In the genomic region with DNA sequence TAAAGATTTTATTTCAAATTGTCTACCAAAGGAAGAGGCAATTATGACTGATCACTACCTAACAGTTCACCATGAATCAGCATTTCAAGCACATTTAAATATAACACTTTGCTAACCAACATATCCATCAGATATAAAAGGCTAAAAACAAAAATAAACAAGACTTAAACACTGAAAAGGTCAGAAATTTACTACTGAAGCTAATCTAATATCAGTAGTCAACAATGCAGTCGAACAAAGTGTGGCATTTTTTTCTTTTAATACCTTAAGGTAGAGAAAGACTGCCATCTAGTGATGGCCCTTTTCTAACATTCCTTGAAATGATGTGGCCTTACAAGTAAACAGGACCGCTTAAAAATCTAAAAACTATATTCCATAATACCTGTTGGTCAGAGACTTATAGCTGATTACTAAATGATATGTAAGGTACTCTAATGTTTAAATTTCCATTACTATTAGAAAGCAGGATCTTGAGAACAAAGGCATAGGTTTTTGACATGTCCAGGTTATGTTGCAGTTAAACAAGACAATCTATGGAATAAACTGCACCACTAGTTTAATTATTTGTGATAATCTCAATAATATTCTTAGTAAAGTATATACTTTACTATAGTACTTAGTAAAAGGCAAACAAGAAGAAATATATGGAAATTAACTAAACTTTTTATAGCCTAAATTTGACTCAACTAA, we compare ENCODE assay signal across 2 cellular contexts.
TF ChIP-seq lines count a peak whose summit lies in the region.

No MANE protein-coding gene starts in this region.

TF ChIP-seq in GM23338, 12 proteins besides CTCF, POLR2A, EP300 and RAD21 (continued from another document):
- TF ChIP-seq, protein P1, sequence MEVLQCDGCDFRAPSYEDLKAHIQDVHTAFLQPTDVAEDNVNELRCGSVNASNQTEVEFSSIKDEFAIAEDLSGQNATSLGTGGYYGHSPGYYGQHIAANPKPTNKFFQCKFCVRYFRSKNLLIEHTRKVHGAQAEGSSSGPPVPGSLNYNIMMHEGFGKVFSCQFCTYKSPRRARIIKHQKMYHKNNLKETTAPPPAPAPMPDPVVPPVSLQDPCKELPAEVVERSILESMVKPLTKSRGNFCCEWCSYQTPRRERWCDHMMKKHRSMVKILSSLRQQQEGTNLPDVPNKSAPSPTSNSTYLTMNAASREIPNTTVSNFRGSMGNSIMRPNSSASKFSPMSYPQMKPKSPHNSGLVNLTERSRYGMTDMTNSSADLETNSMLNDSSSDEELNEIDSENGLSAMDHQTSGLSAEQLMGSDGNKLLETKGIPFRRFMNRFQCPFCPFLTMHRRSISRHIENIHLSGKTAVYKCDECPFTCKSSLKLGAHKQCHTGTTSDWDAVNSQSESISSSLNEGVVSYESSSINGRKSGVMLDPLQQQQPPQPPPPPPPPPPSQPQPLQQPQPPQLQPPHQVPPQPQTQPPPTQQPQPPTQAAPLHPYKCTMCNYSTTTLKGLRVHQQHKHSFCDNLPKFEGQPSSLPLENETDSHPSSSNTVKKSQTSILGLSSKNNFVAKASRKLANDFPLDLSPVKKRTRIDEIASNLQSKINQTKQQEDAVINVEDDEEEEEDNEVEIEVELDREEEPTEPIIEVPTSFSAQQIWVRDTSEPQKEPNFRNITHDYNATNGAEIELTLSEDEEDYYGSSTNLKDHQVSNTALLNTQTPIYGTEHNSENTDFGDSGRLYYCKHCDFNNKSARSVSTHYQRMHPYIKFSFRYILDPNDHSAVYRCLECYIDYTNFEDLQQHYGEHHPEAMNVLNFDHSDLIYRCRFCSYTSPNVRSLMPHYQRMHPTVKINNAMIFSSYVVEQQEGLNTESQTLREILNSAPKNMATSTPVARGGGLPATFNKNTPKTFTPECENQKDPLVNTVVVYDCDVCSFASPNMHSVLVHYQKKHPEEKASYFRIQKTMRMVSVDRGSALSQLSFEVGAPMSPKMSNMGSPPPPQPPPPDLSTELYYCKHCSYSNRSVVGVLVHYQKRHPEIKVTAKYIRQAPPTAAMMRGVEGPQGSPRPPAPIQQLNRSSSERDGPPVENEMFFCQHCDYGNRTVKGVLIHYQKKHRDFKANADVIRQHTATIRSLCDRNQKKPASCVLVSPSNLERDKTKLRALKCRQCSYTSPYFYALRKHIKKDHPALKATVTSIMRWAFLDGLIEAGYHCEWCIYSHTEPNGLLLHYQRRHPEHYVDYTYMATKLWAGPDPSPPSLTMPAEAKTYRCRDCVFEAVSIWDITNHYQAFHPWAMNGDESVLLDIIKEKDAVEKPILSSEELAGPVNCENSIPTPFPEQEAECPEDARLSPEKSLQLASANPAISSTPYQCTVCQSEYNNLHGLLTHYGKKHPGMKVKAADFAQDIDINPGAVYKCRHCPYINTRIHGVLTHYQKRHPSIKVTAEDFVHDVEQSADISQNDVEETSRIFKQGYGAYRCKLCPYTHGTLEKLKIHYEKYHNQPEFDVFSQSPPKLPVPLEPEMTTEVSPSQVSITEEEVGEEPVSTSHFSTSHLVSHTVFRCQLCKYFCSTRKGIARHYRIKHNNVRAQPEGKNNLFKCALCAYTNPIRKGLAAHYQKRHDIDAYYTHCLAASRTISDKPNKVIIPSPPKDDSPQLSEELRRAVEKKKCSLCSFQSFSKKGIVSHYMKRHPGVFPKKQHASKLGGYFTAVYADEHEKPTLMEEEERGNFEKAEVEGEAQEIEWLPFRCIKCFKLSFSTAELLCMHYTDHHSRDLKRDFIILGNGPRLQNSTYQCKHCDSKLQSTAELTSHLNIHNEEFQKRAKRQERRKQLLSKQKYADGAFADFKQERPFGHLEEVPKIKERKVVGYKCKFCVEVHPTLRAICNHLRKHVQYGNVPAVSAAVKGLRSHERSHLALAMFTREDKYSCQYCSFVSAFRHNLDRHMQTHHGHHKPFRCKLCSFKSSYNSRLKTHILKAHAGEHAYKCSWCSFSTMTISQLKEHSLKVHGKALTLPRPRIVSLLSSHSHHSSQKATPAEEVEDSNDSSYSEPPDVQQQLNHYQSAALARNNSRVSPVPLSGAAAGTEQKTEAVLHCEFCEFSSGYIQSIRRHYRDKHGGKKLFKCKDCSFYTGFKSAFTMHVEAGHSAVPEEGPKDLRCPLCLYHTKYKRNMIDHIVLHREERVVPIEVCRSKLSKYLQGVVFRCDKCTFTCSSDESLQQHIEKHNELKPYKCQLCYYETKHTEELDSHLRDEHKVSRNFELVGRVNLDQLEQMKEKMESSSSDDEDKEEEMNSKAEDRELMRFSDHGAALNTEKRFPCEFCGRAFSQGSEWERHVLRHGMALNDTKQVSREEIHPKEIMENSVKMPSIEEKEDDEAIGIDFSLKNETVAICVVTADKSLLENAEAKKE (CRISPR knock-in tag; IDR thresholded peaks at IDR 0.05): no peak
- TF ChIP-seq CREB1 (CRISPR knock-in tag; IDR thresholded peaks at IDR 0.05; ENCODE audit: low read depth): no peak

TF ChIP-seq in K562, 482 proteins besides CTCF, POLR2A, EP300 and RAD21 (continued from another document and continues in another):
- TF ChIP-seq, protein P2, sequence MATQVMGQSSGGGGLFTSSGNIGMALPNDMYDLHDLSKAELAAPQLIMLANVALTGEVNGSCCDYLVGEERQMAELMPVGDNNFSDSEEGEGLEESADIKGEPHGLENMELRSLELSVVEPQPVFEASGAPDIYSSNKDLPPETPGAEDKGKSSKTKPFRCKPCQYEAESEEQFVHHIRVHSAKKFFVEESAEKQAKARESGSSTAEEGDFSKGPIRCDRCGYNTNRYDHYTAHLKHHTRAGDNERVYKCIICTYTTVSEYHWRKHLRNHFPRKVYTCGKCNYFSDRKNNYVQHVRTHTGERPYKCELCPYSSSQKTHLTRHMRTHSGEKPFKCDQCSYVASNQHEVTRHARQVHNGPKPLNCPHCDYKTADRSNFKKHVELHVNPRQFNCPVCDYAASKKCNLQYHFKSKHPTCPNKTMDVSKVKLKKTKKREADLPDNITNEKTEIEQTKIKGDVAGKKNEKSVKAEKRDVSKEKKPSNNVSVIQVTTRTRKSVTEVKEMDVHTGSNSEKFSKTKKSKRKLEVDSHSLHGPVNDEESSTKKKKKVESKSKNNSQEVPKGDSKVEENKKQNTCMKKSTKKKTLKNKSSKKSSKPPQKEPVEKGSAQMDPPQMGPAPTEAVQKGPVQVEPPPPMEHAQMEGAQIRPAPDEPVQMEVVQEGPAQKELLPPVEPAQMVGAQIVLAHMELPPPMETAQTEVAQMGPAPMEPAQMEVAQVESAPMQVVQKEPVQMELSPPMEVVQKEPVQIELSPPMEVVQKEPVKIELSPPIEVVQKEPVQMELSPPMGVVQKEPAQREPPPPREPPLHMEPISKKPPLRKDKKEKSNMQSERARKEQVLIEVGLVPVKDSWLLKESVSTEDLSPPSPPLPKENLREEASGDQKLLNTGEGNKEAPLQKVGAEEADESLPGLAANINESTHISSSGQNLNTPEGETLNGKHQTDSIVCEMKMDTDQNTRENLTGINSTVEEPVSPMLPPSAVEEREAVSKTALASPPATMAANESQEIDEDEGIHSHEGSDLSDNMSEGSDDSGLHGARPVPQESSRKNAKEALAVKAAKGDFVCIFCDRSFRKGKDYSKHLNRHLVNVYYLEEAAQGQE (CRISPR knock-in tag; IDR thresholded peaks at IDR 0.05; ENCODE audit: low read depth): no peak
- TF ChIP-seq SMAD3 (CRISPR knock-in tag; conservative IDR thresholded peaks at IDR 0.05) (no peak), ZNF316 (IDR thresholded peaks at IDR 0.05) (peak; percentile 88), ZKSCAN8 (CRISPR knock-in tag; IDR thresholded peaks at IDR 0.05) (no peak), ERF (CRISPR knock-in tag; IDR thresholded peaks at IDR 0.05) (no peak), POLR2B (IDR thresholded peaks at IDR 0.05; ENCODE audit: low read depth, partially characterized antibody) (no peak), MAFK (IDR thresholded peaks at IDR 0.05; ENCODE audit: low read length) (peak; percentile 37; the same call in 1 of the 2 replicates), NFE2 (IDR thresholded peaks at IDR 0.05; ENCODE audit: low read depth) (peak; percentile 77), KDM1A (IDR thresholded peaks at IDR 0.05) (no peak), SLC30A9 (CRISPR knock-in tag; IDR thresholded peaks at IDR 0.05) (no peak), MED1 (CRISPR knock-in tag; IDR thresholded peaks at IDR 0.05; ENCODE audit: borderline replicate concordance) (no peak), ZNF184 (CRISPR knock-in tag; IDR thresholded peaks at IDR 0.05) (no peak), POLR3G (IDR thresholded peaks at IDR 0.05; ENCODE audit: extremely low read depth, insufficient read length, insufficient replicate concordance) (no peak), SP1 (CRISPR knock-in tag; IDR thresholded peaks at IDR 0.05) (no peak), ELF1 (tag; IDR thresholded peaks at IDR 0.05) (no peak), STAG1 (CRISPR knock-in tag; IDR thresholded peaks at IDR 0.05; ENCODE audit: borderline replicate concordance) (no peak), MAFF (IDR thresholded peaks at IDR 0.05; ENCODE audit: low read length) (peak; percentile 42; the same call in 1 of the 2 replicates), FIP1L1 (IDR thresholded peaks at IDR 0.05; ENCODE audit: low read depth, low read length, poor library complexity, severe bottlenecking) (no peak), ZSCAN32 (CRISPR knock-in tag; IDR thresholded peaks at IDR 0.05) (no peak), NFE2L1 (tag; IDR thresholded peaks at IDR 0.05; ENCODE audit: borderline replicate concordance, low read depth) (0 out of 2 replicates have a peak, but pooled peaks have one; percentile 35), CXXC5 (CRISPR knock-in tag; IDR thresholded peaks at IDR 0.05) (no peak), ZFP36 (IDR thresholded peaks at IDR 0.05; ENCODE audit: low read depth, low read length, partially characterized antibody) (no peak), PPARD (CRISPR knock-in tag; IDR thresholded peaks at IDR 0.05) (no peak), RBM15 (IDR thresholded peaks at IDR 0.05; ENCODE audit: insufficient read depth, low read length) (no peak), TEAD4 (IDR thresholded peaks at IDR 0.05; ENCODE audit: low read length) (peak; percentile 33; the same call in 1 of the 2 replicates), TEAD4 (CRISPR knock-in tag; IDR thresholded peaks at IDR 0.05; ENCODE audit: borderline replicate concordance) (no peak), FOXP1 (CRISPR knock-in tag; IDR thresholded peaks at IDR 0.05) (no peak), TEAD1 (CRISPR knock-in tag; IDR thresholded peaks at IDR 0.05) (peak in 1 of 2 experiments; percentile 55; a peak in 1 of 4 replicates)
- TF ChIP-seq, protein P3, sequence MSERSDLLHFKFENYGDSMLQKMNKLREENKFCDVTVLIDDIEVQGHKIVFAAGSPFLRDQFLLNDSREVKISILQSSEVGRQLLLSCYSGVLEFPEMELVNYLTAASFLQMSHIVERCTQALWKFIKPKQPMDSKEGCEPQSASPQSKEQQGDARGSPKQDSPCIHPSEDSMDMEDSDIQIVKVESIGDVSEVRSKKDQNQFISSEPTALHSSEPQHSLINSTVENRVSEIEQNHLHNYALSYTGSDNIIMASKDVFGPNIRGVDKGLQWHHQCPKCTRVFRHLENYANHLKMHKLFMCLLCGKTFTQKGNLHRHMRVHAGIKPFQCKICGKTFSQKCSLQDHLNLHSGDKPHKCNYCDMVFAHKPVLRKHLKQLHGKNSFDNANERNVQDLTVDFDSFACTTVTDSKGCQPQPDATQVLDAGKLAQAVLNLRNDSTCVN (CRISPR knock-in tag; IDR thresholded peaks at IDR 0.05): no peak
- TF ChIP-seq, protein P4, sequence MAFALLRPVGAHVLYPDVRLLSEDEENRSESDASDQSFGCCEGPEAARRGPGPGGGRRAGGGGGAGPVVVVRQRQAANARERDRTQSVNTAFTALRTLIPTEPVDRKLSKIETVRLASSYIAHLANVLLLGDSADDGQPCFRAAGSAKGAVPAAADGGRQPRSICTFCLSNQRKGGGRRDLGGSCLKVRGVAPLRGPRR (CRISPR knock-in tag; IDR thresholded peaks at IDR 0.05): no peak
- TF ChIP-seq, protein P5, sequence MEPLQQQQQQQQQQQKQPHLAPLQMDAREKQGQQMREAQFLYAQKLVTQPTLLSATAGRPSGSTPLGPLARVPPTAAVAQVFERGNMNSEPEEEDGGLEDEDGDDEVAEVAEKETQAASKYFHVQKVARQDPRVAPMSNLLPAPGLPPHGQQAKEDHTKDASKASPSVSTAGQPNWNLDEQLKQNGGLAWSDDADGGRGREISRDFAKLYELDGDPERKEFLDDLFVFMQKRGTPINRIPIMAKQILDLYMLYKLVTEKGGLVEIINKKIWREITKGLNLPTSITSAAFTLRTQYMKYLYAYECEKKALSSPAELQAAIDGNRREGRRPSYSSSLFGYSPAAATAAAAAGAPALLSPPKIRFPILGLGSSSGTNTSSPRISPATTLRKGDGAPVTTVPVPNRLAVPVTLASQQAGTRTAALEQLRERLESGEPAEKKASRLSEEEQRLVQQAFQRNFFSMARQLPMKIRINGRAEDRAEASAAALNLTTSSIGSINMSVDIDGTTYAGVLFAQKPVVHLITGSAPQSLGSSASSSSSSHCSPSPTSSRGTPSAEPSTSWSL (CRISPR knock-in tag; IDR thresholded peaks at IDR 0.05; ENCODE audit: borderline replicate concordance): no peak
- TF ChIP-seq, protein P6, sequence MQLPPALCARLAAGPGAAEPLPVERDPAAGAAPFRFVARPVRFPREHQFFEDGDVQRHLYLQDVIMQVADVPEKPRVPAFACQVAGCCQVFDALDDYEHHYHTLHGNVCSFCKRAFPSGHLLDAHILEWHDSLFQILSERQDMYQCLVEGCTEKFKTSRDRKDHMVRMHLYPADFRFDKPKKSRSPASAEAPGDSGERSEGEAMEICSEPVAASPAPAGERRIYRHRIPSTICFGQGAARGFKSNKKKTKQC (CRISPR knock-in tag; IDR thresholded peaks at IDR 0.05): no peak
- TF ChIP-seq, protein P7, sequence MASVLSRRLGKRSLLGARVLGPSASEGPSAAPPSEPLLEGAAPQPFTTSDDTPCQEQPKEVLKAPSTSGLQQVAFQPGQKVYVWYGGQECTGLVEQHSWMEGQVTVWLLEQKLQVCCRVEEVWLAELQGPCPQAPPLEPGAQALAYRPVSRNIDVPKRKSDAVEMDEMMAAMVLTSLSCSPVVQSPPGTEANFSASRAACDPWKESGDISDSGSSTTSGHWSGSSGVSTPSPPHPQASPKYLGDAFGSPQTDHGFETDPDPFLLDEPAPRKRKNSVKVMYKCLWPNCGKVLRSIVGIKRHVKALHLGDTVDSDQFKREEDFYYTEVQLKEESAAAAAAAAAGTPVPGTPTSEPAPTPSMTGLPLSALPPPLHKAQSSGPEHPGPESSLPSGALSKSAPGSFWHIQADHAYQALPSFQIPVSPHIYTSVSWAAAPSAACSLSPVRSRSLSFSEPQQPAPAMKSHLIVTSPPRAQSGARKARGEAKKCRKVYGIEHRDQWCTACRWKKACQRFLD (CRISPR knock-in tag; IDR thresholded peaks at IDR 0.05): no peak
- TF ChIP-seq, protein P8, sequence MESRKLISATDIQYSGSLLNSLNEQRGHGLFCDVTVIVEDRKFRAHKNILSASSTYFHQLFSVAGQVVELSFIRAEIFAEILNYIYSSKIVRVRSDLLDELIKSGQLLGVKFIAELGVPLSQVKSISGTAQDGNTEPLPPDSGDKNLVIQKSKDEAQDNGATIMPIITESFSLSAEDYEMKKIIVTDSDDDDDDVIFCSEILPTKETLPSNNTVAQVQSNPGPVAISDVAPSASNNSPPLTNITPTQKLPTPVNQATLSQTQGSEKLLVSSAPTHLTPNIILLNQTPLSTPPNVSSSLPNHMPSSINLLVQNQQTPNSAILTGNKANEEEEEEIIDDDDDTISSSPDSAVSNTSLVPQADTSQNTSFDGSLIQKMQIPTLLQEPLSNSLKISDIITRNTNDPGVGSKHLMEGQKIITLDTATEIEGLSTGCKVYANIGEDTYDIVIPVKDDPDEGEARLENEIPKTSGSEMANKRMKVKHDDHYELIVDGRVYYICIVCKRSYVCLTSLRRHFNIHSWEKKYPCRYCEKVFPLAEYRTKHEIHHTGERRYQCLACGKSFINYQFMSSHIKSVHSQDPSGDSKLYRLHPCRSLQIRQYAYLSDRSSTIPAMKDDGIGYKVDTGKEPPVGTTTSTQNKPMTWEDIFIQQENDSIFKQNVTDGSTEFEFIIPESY (CRISPR knock-in tag; IDR thresholded peaks at IDR 0.05): no peak
